In the genomic region with DNA sequence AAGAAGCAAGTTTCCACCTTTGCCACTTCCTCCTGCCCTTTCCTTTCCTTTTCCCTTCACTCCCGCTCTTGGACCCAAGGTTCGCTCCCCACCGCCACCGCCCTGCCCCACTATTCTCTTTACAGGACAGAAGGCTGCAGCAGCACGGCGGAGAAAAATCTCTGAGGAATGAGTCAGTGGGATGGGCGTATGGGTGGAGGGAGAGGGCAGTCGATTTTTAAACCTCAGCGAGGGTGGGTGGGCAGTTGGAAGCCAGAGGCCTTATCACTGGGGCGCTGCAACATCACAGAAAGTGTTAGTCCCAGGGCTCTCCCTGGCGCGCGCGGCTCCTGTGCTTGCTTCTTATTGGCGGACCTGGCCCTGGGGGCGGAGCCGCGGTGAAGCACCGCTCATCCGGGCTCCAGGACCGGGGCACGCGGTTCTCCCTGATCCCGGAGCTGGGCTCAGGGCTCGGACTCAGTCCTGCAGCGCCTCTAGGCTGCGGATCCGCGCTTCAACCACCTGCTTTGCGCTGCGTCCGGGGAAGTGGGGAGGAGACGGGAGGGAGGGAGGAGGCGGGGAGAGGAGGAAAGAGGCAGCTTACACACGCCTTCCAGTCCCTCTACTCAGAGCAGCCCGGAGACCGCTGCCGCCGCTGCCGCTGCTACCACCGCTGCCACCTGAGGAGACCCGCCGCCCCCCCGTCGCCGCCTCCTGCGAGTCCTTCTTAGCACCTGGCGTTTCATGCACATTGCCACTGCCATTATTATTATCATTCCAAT, we compare ENCODE assay signal across 8 cellular contexts. TPM values are rescaled to one million over a fixed set of nuclear protein-coding genes. Genes with fewer than 3 reads are reported as not detected.
DNase-seq lines count a peak whose midpoint lies in the region; ATAC-seq and TF ChIP-seq lines count a peak whose summit lies in the region.

A gene (plus strand): TSS at position 608 of the 761 bp plus-strand sequence.

- 0% methylated on average over 20 of the region's 48 CpGs for WGBS in right lobe of liver (ENCODE audit: insufficient coverage, low coverage, low lambda C conversion rate, missing lambda C conversion rate)

- no peaks in the 10 kb centered on the region for H3K36me3 ChIP-seq in CD4-positive, CD25-positive, alpha-beta regulatory T cell (ENCODE audit: control insufficient read depth, insufficient read depth, low read length)
- H3K36me3 ChIP-seq in duodenal mucosa (ENCODE audit: control insufficient read depth in 1 of 2, insufficient read depth in 2 of 2, low read length in 2 of 2) = no peaks in the 10 kb centered on the region
- no peaks in the 10 kb centered on the region for H3K36me3 ChIP-seq in right lobe of liver

- H3K27me3 ChIP-seq in CD4-positive, CD25-positive, alpha-beta regulatory T cell (ENCODE audit: control insufficient read depth, insufficient read depth, low read length) = peaks cover 7% of the 10 kb centered on the region
- no peaks in the 10 kb centered on the region for H3K27me3 ChIP-seq in duodenal mucosa (ENCODE audit: control insufficient read depth in 1 of 2, insufficient read depth in 2 of 2, low read length in 2 of 2)
- no peaks in the 10 kb centered on the region for H3K27me3 ChIP-seq in right lobe of liver

- peaks cover 34% of the 10 kb centered on the region for H3K27me3 Mint-ChIP-seq in CD4-positive, CD25-positive, alpha-beta regulatory T cell

- H3K4me1 Mint-ChIP-seq in CD4-positive, CD25-positive, alpha-beta regulatory T cell = peaks cover 11 to 31% (median 25%) of the 10 kb centered on the region in 4 donors

- H3K4me3 ChIP-seq in CD4-positive, CD25-positive, alpha-beta regulatory T cell (ENCODE audit: low read depth, low read length) = peak within 1 kb of the TSS; percentile 94
- H3K4me3 ChIP-seq in duodenal mucosa (ENCODE audit: low read depth in 1 of 2, low read length in 2 of 2) (peak within 1 kb of the TSS; percentile 86 to 87), right lobe of liver (peak within 1 kb of the TSS; percentile 70 to 78 (median 73))

- H3K9ac ChIP-seq in duodenal mucosa (ENCODE audit: low read depth in 1 of 2, low read length in 2 of 2) = peak within 1 kb of the TSS; percentile 88 to 92

- intact Hi-C loops in right lobe of liver (cut with DNase I) = loop anchor here in 1 of 2 donors (10.0 kb wide), 1 partner anchor 158 kb away; no protein-coding TSS in a partner anchor

- ATAC-seq in CD4-positive, CD25-positive, alpha-beta regulatory T cell (ENCODE audit: low read depth in 2 of 2) = peak; percentile 66 to 73
- ATAC-seq in GM19372 (IDR thresholded peaks at IDR 0.05; ENCODE audit: low read depth, unreplicated experiment) = peak; percentile 51
- peak; percentile 52 for ATAC-seq in HG03521 (IDR thresholded peaks at IDR 0.05; ENCODE audit: unreplicated experiment)
- ATAC-seq in right lobe of liver = peak; percentile 77 to 94 (median 84)

- DNase-seq in CD4-positive, CD25-positive, alpha-beta regulatory T cell = peak; percentile 74 to 88 (median 76)
- DNase-seq in NCI-H748 (lab: John Stamatoyannopoulos, UW; ENCODE audit: unreplicated experiment) (peak; percentile 98), right lobe of liver (peak; percentile 97 to 98 (median 98))
- peak; percentile 69 to 73 for DNase-seq in activated CD4-positive, alpha-beta T cell treated with anti-CD3 and anti-CD28 coated beads, Interleukin-2, amount 50 U/mL, for 4 hours
- peak; percentile 76 to 78 for DNase-seq in stimulated activated CD4-positive, alpha-beta T cell treated with anti-CD3 and anti-CD28 coated beads, Interleukin-4, amount 100 ng/mL, for 4 hours

- peaks cover 37% of the 10 kb centered on the region for H3K4me1 ChIP-seq in CD4-positive, CD25-positive, alpha-beta regulatory T cell (ENCODE audit: control insufficient read depth, insufficient read depth, low read length, poor library complexity, severe bottlenecking)
- H3K4me1 ChIP-seq in duodenal mucosa (ENCODE audit: control insufficient read depth in 1 of 2, insufficient read depth in 2 of 2, low read length in 2 of 2) (peaks cover 16% of the 10 kb centered on the region in 2 donors), right lobe of liver (peaks cover 0 to 11% (median 3%) of the 10 kb centered on the region in 4 donors)

- peak; percentile 44 to 76 (median 52) for TF ChIP-seq CTCF in right lobe of liver (IDR thresholded peaks at IDR 0.05)

- TF ChIP-seq POLR2A in right lobe of liver (IDR thresholded peaks at IDR 0.05) = peak; percentile 96

- H3K36me3 Mint-ChIP-seq in CD4-positive, CD25-positive, alpha-beta regulatory T cell = no peaks in the 10 kb centered on the region

- no peaks in the 10 kb centered on the region for H3K9me3 Mint-ChIP-seq in CD4-positive, CD25-positive, alpha-beta regulatory T cell

- peak within 1 kb of the TSS; percentile 93 to 96 (median 94) for H3K4me3 Mint-ChIP-seq in CD4-positive, CD25-positive, alpha-beta regulatory T cell

- peak within 1 kb of the TSS; percentile 90 for H3K27ac ChIP-seq in CD4-positive, CD25-positive, alpha-beta regulatory T cell (ENCODE audit: insufficient read depth, low read length, poor library complexity, severe bottlenecking)
- peak within 1 kb of the TSS; percentile 90 for H3K27ac ChIP-seq in duodenal mucosa (ENCODE audit: low read depth, low read length)
- peak within 1 kb of the TSS; percentile 82 to 93 (median 91) for H3K27ac ChIP-seq in right lobe of liver

- no peaks in the 10 kb centered on the region for H3K9me3 ChIP-seq in CD4-positive, CD25-positive, alpha-beta regulatory T cell (ENCODE audit: control insufficient read depth in 2 of 2, low read length in 2 of 2)
- H3K9me3 ChIP-seq in duodenal mucosa (ENCODE audit: control insufficient read depth in 1 of 2, low read length in 2 of 2) (no peaks in the 10 kb centered on the region), right lobe of liver (no peaks in the 10 kb centered on the region)

- H3K27ac Mint-ChIP-seq in CD4-positive, CD25-positive, alpha-beta regulatory T cell = peak within 1 kb of the TSS; percentile 97 to 99 (median 98)

RNA-seq across cellular contexts. Expression of the gene that starts here (rescaled TPM):
- total RNA-seq in CD4-positive, CD25-positive, alpha-beta regulatory T cell = 13.2 TPM
- 1 to 10 TPM; 6.1 to 8.9 (median 6.9) TPM for polyA plus RNA-seq in CD4-positive, CD25-positive, alpha-beta regulatory T cell
- 10 to 100 TPM; 21.9 to 43.4 (median 34.5) TPM for total RNA-seq in right lobe of liver

Comparison
In these comparisons a context has a peak if more than half of its experiments do, and no peak if none do; other contexts are left out.
1. Peak in every context shown above with its lines: DNase-seq, ATAC-seq, H3K4me3 ChIP-seq and H3K27ac ChIP-seq.